In the genomic region with DNA sequence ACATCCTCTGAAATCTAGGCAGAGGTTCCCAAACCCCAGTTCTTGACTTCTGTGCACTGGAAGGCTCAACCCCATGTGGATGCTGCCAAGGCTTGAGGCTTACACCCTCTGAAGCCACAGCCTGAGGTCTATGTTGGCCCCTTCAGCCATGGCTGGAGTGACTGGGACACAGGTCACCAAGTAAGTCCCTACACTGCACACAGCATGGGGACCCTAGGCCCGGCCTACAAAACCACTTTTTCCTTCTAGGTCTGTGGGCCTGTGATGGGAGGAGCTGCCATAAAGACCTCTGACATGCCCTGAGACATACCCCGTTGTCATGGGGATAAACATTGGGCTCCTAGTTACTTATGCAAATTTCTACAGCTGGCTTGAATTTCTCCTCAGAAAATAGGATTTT, we compare ENCODE assay signal across 8 cellular contexts.
"Had no signal": no experiment of that assay in that cellular context is flagged by ENCODE, and none has a peak within 500 bp of the region (broad histone marks: within the 10 kb centered on the region; RNA-seq: fewer than 3 reads in every experiment).

No MANE protein-coding gene starts in this region.

- ATAC-seq: HCT116, K562 had no signal

- H2AFZ ChIP-seq: GM23248 had no signal

- DNase-seq: GM23248, GOT3, H7, HFFc6, IMR-90 had no signal

- H3K9me3 ChIP-seq: HAP-1 had no signal

- H3K36me3 ChIP-seq: HAP-1 had no signal

- H3K4me3 ChIP-seq: GM23248, HAP-1, K562 had no signal

- H3K9ac ChIP-seq: GM23248 had no signal

- H3K27ac ChIP-seq: GM23248 had no signal
